In the genomic region with DNA sequence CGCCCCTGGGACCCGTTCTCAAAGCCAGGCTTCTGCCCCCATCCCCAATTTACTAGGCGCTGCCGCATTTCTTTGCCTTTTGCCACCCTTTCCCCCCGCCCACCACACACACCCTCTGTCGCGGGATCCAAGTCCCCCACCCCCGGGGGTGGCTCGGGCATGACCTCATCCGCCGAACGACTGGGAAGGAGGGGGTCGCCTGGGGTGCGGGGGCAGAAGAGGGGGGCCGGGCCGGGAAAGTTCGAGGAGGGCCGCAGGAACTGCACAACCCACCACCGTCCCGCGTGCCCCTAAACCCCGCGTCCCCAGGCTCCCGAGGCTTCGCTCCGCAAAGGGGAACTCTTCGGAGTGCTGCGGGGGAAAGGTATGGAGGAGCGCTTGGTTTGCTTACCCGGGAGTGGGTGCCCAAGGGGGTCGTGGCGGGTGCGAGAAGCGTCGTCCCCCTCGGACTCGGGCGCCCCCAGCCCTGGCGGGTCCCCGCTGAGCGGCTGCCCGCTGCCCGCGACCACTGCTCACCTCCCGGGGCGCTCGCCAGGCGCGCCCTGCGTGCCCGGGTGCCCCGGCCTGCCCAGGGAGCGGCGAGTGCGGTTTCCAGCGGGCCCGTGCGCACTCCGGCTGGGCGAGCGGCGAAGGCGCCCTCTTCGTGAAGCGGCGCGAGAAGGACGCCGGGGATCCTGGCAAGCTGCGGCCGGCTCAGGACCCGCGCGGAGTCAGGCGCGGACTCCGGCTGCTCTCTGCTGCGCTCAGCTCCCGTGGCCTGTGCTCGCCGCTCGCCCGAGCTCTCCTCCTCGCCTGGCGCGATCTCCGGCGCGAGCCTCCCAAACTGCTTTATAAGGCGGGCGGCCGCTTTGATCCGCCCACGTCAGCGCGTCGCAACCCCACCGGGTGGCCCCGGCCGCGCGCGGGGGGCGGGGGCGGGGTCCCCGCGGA, we compare ENCODE assay signal across 8 cellular contexts. TPM values are rescaled to one million over a fixed set of nuclear protein-coding genes. Genes with fewer than 3 reads are reported as not detected.
DNase-seq lines count a peak whose midpoint lies in the region; ATAC-seq lines count a peak whose summit lies in the region.

No MANE protein-coding gene starts in this region.

- H4K8ac ChIP-seq in trophoblast cell (ENCODE audit: low read depth, low read length): no peak overlapping the region

- H3K4me1 ChIP-seq in trophoblast cell (ENCODE audit: control insufficient read depth in 1 of 2, insufficient read depth in 2 of 2, low read length in 2 of 2): peaks cover 20 to 21% of the 10 kb centered on the region in 2 experiments

- H3K36me3 ChIP-seq in trophoblast cell (ENCODE audit: control insufficient read depth in 1 of 2, insufficient read depth in 2 of 2, low read length in 2 of 2): no peaks in the 10 kb centered on the region

- peak overlapping the region; percentile 81 for H3K4me2 ChIP-seq in trophoblast cell (ENCODE audit: low read length)

- H3K27me3 ChIP-seq in trophoblast cell (ENCODE audit: insufficient read depth, low read length): peaks cover 58% of the 10 kb centered on the region

- H4K91ac ChIP-seq in trophoblast cell (ENCODE audit: low read depth, low read length): no peak overlapping the region

- H2AFZ ChIP-seq in trophoblast cell (ENCODE audit: insufficient read depth, low read length, poor library complexity): peak overlapping the region; percentile 0

- no peak overlapping the region for H3K23ac ChIP-seq in trophoblast cell (ENCODE audit: low read length)

- peaks cover 6% of the 10 kb centered on the region for H3K9me3 ChIP-seq in trophoblast cell (ENCODE audit: insufficient read depth, low read depth, low read length)

- peaks cover 2% of the 10 kb centered on the region for H3K79me2 ChIP-seq in trophoblast cell (ENCODE audit: control insufficient read depth, insufficient read depth, low read length, poor library complexity)

- no peak overlapping the region for H2BK120ac ChIP-seq in trophoblast cell (ENCODE audit: insufficient read depth, low read length, poor library complexity)

- no peak overlapping the region for H4K12ac ChIP-seq in trophoblast cell (ENCODE audit: low read depth, low read length)

- peak overlapping the region; percentile 68 for H3K4me3 ChIP-seq in trophoblast cell (ENCODE audit: low read depth, low read length)

- no peak overlapping the region for H2BK5ac ChIP-seq in trophoblast cell (ENCODE audit: low read depth, low read length, poor library complexity)

- H2AK5ac ChIP-seq in trophoblast cell (ENCODE audit: low read length): no peak overlapping the region

- H3K4ac ChIP-seq in trophoblast cell (ENCODE audit: low read depth, low read length): no peak overlapping the region

- peaks cover 9% of the 10 kb centered on the region for H3K79me1 ChIP-seq in trophoblast cell (ENCODE audit: low read length)

- intact Hi-C loops in activated T-helper 2 cell treated with anti-CD3 and anti-CD28 coated beads, Interferon-gamma antibody, Interleukin-2, Interleukin-4, amounts not matched to agents 10 μg/mL and 5 μg/mL and 100 μg/mL, durations not matched to agents 14 hours and 24 hours and 36 hours (cut with micrococcal nuclease): loop anchor here (5.0 kb wide), 4 partner anchors 172 to 472 kb away; partner anchors contain the start of genes GVQW3 and THAP12
- intact Hi-C loops in Right ventricle myocardium superior (cut with DNase I): no loop called here

- H2BK12ac ChIP-seq in trophoblast cell (ENCODE audit: low read length): no peak overlapping the region

- no peak overlapping the region for H3K14ac ChIP-seq in trophoblast cell (ENCODE audit: low read length)

- H3K9ac ChIP-seq in trophoblast cell (ENCODE audit: low read length): no peak overlapping the region

- peaks cover 54% of the 10 kb centered on the region for H3K27me3 Mint-ChIP-seq in activated T-helper 2 cell treated with anti-CD3 and anti-CD28 coated beads, Interferon-gamma antibody, Interleukin-2, Interleukin-4, amounts not matched to agents 10 μg/mL and 5 μg/mL and 100 μg/mL, durations not matched to agents 14 hours and 24 hours and 36 hours (ENCODE audit: low read depth)

- no peak overlapping the region for H3K18ac ChIP-seq in trophoblast cell (ENCODE audit: low read length)

- WGBS in trophoblast cell (ENCODE audit: extremely low coverage, insufficient coverage, insufficient read length): no CpG with 5 or more reads among the region's 107 CpGs

- DNase-seq in NCI-H2107 (lab: John Stamatoyannopoulos, UW): peak; percentile 32
- DNase-seq in NCI-H2107 treated with DMSO at 0.1 percent for 48 hours (lab: John Stamatoyannopoulos, UW; ENCODE audit: unreplicated experiment): no peak
- peak; percentile 75 for DNase-seq in NCI-H146 (lab: John Stamatoyannopoulos, UW)
- no peak for DNase-seq in activated T-helper 2 cell treated with anti-CD3 and anti-CD28 coated beads, Interferon-gamma antibody, Interleukin-2, Interleukin-4, amounts not matched to agents 10 μg/mL and 5 μg/mL and 100 μg/mL, durations not matched to agents 14 hours and 24 hours and 36 hours (ENCODE audit: low spot score)
- DNase-seq in Right ventricle myocardium superior: peak; percentile 88
- DNase-seq in trophoblast cell: peak; percentile 56 to 73
- DNase-seq in GF-D8 (lab: John Stamatoyannopoulos, UW): no peak

- H3K9me3 Mint-ChIP-seq in activated T-helper 2 cell treated with anti-CD3 and anti-CD28 coated beads, Interferon-gamma antibody, Interleukin-2, Interleukin-4, amounts not matched to agents 10 μg/mL and 5 μg/mL and 100 μg/mL, durations not matched to agents 14 hours and 24 hours and 36 hours: no peaks in the 10 kb centered on the region

- H3K27ac Mint-ChIP-seq in activated T-helper 2 cell treated with anti-CD3 and anti-CD28 coated beads, Interferon-gamma antibody, Interleukin-2, Interleukin-4, amounts not matched to agents 10 μg/mL and 5 μg/mL and 100 μg/mL, durations not matched to agents 14 hours and 24 hours and 36 hours: no peak overlapping the region

- peaks cover 9% of the 10 kb centered on the region for H3K4me1 Mint-ChIP-seq in activated T-helper 2 cell treated with anti-CD3 and anti-CD28 coated beads, Interferon-gamma antibody, Interleukin-2, Interleukin-4, amounts not matched to agents 10 μg/mL and 5 μg/mL and 100 μg/mL, durations not matched to agents 14 hours and 24 hours and 36 hours (ENCODE audit: low read depth)

- peak overlapping the region; percentile 54 for H3K4me3 Mint-ChIP-seq in activated T-helper 2 cell treated with anti-CD3 and anti-CD28 coated beads, Interferon-gamma antibody, Interleukin-2, Interleukin-4, amounts not matched to agents 10 μg/mL and 5 μg/mL and 100 μg/mL, durations not matched to agents 14 hours and 24 hours and 36 hours (ENCODE audit: low read depth)

- ATAC-seq in Right ventricle myocardium superior (ENCODE audit: poor library complexity) (peak; percentile 27), GM21576 (IDR thresholded peaks at IDR 0.05; ENCODE audit: unreplicated experiment) (no peak)

- no peak overlapping the region for H3K27ac ChIP-seq in trophoblast cell (ENCODE audit: low read depth, low read length)

- no peaks in the 10 kb centered on the region for H3K36me3 Mint-ChIP-seq in activated T-helper 2 cell treated with anti-CD3 and anti-CD28 coated beads, Interferon-gamma antibody, Interleukin-2, Interleukin-4, amounts not matched to agents 10 μg/mL and 5 μg/mL and 100 μg/mL, durations not matched to agents 14 hours and 24 hours and 36 hours (ENCODE audit: low read depth)

RNA-seq across cellular contexts. Expression of gene WNT11, which starts 3.9 kb away (rescaled TPM):
- total RNA-seq in activated T-helper 2 cell treated with anti-CD3 and anti-CD28 coated beads, Interferon-gamma antibody, Interleukin-2, Interleukin-4, amounts not matched to agents 10 μg/mL and 5 μg/mL and 100 μg/mL, durations not matched to agents 14 hours and 24 hours and 36 hours: 0.91 TPM in 1 of 2 replicates, not detected in the other
- total RNA-seq in Right ventricle myocardium superior: 20.0 TPM
- 19.6 and 20.6 TPM in 2 replicates for polyA plus RNA-seq in trophoblast cell (2013)

Comparison
In these comparisons a context has a peak if more than half of its experiments do, and no peak if none do; other contexts are left out.
1. DNase-seq: peak in NCI-H2107 (single experiment), NCI-H146 (single experiment), Right ventricle myocardium superior (single experiment) and trophoblast cell (2 of 2); none in NCI-H2107 treated with DMSO at 0.1 percent for 48 hours (single experiment), activated T-helper 2 cell treated with anti-CD3 and anti-CD28 coated beads, Interferon-gamma antibody, Interleukin-2, Interleukin-4, amounts not matched to agents 10 μg/mL and 5 μg/mL and 100 μg/mL, durations not matched to agents 14 hours and 24 hours and 36 hours (single experiment) and GF-D8 (single experiment).
2. RNA of gene WNT11, which starts 3.9 kb away (total RNA-seq): 20.0 TPM in Right ventricle myocardium superior (single experiment); 0.91 TPM in activated T-helper 2 cell treated with anti-CD3 and anti-CD28 coated beads, Interferon-gamma antibody, Interleukin-2, Interleukin-4, amounts not matched to agents 10 μg/mL and 5 μg/mL and 100 μg/mL, durations not matched to agents 14 hours and 24 hours and 36 hours; every median in the first group is over 10 times any median in the second.